In the genomic region with DNA sequence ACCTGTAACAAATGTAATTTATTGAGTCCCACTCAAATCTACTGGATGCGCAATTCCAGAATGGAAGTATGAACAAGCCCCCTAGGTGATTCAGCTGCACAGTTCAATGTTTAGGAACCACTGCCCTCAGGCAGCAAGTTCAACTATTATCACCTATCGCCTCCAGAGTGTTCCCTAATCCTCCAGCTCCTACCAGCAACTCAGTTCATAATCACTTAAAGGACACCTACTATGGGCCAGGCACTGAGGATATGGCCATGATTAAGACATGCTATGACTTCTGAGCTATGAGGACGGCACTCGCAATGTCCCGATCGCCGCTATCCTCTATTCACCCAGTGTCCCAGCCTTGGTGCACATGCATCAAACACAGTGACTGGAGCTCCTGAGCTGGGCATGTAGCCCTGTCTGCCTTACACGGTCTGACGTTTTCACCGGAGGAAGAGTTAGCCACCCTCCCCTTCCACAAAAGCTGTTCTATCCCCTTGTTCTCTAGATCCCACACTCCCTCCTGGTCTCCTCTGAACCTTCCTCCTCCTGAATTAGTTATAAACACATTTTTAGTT, we compare ENCODE assay signal across 22 cellular contexts. TPM values are rescaled to one million over a fixed set of nuclear protein-coding genes. Genes with fewer than 3 reads are reported as not detected.
"Had no signal": no experiment of that assay in that cellular context is flagged by ENCODE, and none has a peak within 500 bp of the region (broad histone marks: within the 10 kb centered on the region; RNA-seq: fewer than 3 reads in every experiment).

No MANE protein-coding gene starts in this region.

- H3K36me3 Mint-ChIP-seq: naive B cell had no signal

- H3K27me3 Mint-ChIP-seq: activated CD4-positive, alpha-beta memory T cell treated with anti-CD3 and anti-CD28 coated beads for 36 hours; activated naive CD8-positive, alpha-beta T cell treated with anti-CD3 and anti-CD28 coated beads, Interleukin-2, amount 10 ng/mL, durations not matched to agents 7 days and 5 days; naive B cell; stimulated activated naive B cell treated with anti-CD40 and anti-IgM and Interleukin-4, amounts not matched to agents 10 μg/mL and 1 μg/mL and 100 μg/mL, for 72 hours had no signal

- H3K27ac ChIP-seq: left lung, thyroid gland had no signal

- H3K4me3 Mint-ChIP-seq: activated CD4-positive, alpha-beta memory T cell treated with anti-CD3 and anti-CD28 coated beads for 36 hours; activated naive CD8-positive, alpha-beta T cell treated with anti-CD3 and anti-CD28 coated beads, Interleukin-2, amount 10 ng/mL, durations not matched to agents 7 days and 5 days; naive B cell; stimulated activated naive B cell treated with anti-CD40 and anti-IgM and Interleukin-4, amounts not matched to agents 10 μg/mL and 1 μg/mL and 100 μg/mL, for 72 hours had no signal

- H3K9me3 Mint-ChIP-seq: activated CD4-positive, alpha-beta memory T cell treated with anti-CD3 and anti-CD28 coated beads for 36 hours; activated naive CD8-positive, alpha-beta T cell treated with anti-CD3 and anti-CD28 coated beads, Interleukin-2, amount 10 ng/mL, durations not matched to agents 7 days and 5 days; activated T-helper 2 cell treated with anti-CD3 and anti-CD28 coated beads, Interferon-gamma antibody, Interleukin-2, Interleukin-4, amounts not matched to agents 10 μg/mL and 5 μg/mL and 100 μg/mL, durations not matched to agents 14 hours and 24 hours and 36 hours had no signal

- H3K9me3 ChIP-seq: body of pancreas, left lung, mucosa of descending colon, pancreas, thyroid gland had no signal

- H3K27ac Mint-ChIP-seq: activated CD4-positive, alpha-beta memory T cell treated with anti-CD3 and anti-CD28 coated beads for 36 hours; activated naive CD8-positive, alpha-beta T cell treated with anti-CD3 and anti-CD28 coated beads, Interleukin-2, amount 10 ng/mL, durations not matched to agents 7 days and 5 days; activated T-helper 2 cell treated with anti-CD3 and anti-CD28 coated beads, Interferon-gamma antibody, Interleukin-2, Interleukin-4, amounts not matched to agents 10 μg/mL and 5 μg/mL and 100 μg/mL, durations not matched to agents 14 hours and 24 hours and 36 hours; stimulated activated naive B cell treated with anti-CD40 and anti-IgM and Interleukin-4, amounts not matched to agents 10 μg/mL and 1 μg/mL and 100 μg/mL, for 72 hours had no signal

- ATAC-seq: body of pancreas; left lung; mucosa of descending colon; pancreas; sciatic nerve; stimulated activated naive B cell treated with anti-CD40 and anti-IgM and Interleukin-4, amounts not matched to agents 10 μg/mL and 1 μg/mL and 100 μg/mL, for 72 hours had no signal

- H3K36me3 ChIP-seq: left lung, pancreas, thyroid gland had no signal

- H3K27me3 ChIP-seq: body of pancreas, left lung, pancreas, thyroid gland had no signal

- H3K4me3 ChIP-seq: body of pancreas, left lung, mucosa of descending colon, pancreas, thyroid gland had no signal

- DNase-seq: activated CD4-positive, alpha-beta memory T cell treated with anti-CD3 and anti-CD28 coated beads for 36 hours; activated CD4-positive, alpha-beta T cell treated with anti-CD3 and anti-CD28 coated beads for 4 hours; activated naive CD4-positive, alpha-beta T cell treated with Interleukin-2 at 50 U/mL for 16 hours; activated naive CD8-positive, alpha-beta T cell treated with anti-CD3 and anti-CD28 coated beads, Interleukin-2, amount 10 ng/mL, durations not matched to agents 7 days and 5 days; activated T-cell treated with anti-CD3 and anti-CD28 coated beads for 4 hours; body of pancreas; foreskin melanocyte; glutamatergic neuron; kidney; left lung; mucosa of descending colon; naive B cell; pancreas; stimulated activated naive B cell treated with anti-CD40 and anti-IgM and Interleukin-4, amounts not matched to agents 10 μg/mL and 1 μg/mL and 100 μg/mL, for 72 hours; SW 1271; thyroid gland had no signal

- FAIRE-seq: kidney, pancreas had no signal

RNA-seq across cellular contexts. Expression of gene CRYGN, which starts 57.4 kb away (rescaled TPM):
- total RNA-seq: activated T-helper 2 cell treated with anti-CD3 and anti-CD28 coated beads, Interferon-gamma antibody, Interleukin-2, Interleukin-4, amounts not matched to agents 10 μg/mL and 5 μg/mL and 100 μg/mL, durations not matched to agents 14 hours and 24 hours and 36 hours; body of pancreas; cardiac septum; dermis microvascular lymphatic vessel endothelial cell; epithelial cell of proximal tubule; left lung; T-helper 2 cell treated with Interferon-gamma antibody and Interleukin-4, amounts not matched to agents 100 ng/mL and 5 ng/mL, for 36 hours had no signal
